8 cellular contexts compared by ENCODE assay signal in the genomic region with DNA sequence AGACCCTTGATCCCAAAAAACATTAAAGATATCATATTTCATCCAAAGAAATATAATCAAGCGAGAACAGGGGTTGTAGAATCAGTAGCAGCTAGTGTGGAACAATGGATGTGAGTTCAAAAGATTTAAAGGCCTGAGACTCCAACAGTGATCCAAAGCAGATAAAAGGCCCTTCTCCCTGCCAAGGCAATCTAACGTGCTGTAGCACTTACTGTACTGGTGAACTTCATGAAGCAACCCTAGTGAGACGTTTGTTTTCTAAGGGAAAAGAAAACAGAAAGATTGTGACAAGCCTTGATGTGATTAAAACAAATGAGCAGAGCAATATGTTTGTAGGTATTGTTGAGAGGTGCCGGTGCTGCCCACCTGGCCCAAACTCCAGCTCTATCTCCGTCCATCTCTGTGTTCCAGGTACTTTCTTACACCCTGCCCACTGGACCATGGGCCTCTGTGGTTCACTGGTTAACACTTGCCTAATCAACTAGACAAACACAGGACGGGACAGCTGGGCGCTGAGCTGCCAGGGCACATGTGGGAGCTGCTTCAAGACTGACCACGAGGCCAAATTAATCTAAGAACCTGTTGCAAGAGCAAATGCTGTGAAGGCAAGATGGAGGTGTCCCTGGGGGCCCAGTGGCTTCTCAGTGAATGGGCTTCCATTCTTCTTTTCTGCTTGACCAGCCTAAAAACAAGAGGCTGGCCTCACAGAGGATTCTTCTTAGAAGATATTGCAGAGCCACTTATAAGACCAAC.
A peak's percentile ranks its signal among the peaks of the same experiment; 100 is the strongest.
DNase-seq lines count a peak whose midpoint lies in the region; ATAC-seq, FAIRE-seq and TF ChIP-seq lines count a peak whose summit lies in the region.

No MANE protein-coding gene starts in this region.

- no peaks in the 10 kb centered on the region for H3K79me2 ChIP-seq in GM12878 (ENCODE audit: control insufficient read depth, insufficient read depth, low read length)

- H3K4me3 Mint-ChIP-seq in IgD-negative memory B cell = peak overlapping the region; percentile 86 to 95 (median 88)

- FAIRE-seq in GM12878 (lab: Jason Lieb, UNC) = no peak

- 0 out of 2 replicates have a peak, but pooled peaks have one; percentile 1 for TF ChIP-seq RAD21 in GM12878 (IDR thresholded peaks at IDR 0.05; ENCODE audit: insufficient read depth, low read depth, low read length)

- H3K27me3 ChIP-seq in BLaER1 (no peaks in the 10 kb centered on the region), GM12878 (replicated peaks in 1 of 2; ENCODE audit: control insufficient read depth in 2 of 2, insufficient read depth in 2 of 2, low read length in 1 of 2) (no peaks in the 10 kb centered on the region), mucosa of stomach (ENCODE audit: control insufficient read depth, insufficient read depth, low read length) (no peaks in the 10 kb centered on the region)

- H3K36me3 ChIP-seq in BLaER1 (no peaks in the 10 kb centered on the region), GM12878 (ENCODE audit: control insufficient read depth in 2 of 2, insufficient read depth in 2 of 2, low read length in 1 of 2) (no peaks in the 10 kb centered on the region), mucosa of stomach (ENCODE audit: control insufficient read depth, insufficient read depth, low read length) (no peaks in the 10 kb centered on the region)

- H3K27ac Mint-ChIP-seq in IgD-negative memory B cell = peak overlapping the region; percentile 8 to 86 (median 81)

- no peak for DNase-seq in GM12878 (ENCODE audit: low read depth, low spot score)
- no peak for DNase-seq in cortex of kidney (lab: John Stamatoyannopoulos, UW)
- no peak for DNase-seq in NCI-H1092 (lab: John Stamatoyannopoulos, UW)
- DNase-seq in T1000 (lab: John Stamatoyannopoulos, UW) = no peak
- no peak for DNase-seq in SHP77 treated with DMSO at 0.1 percent for 48 hours (lab: John Stamatoyannopoulos, UW)

- no peaks in the 10 kb centered on the region for H3K27me3 Mint-ChIP-seq in IgD-negative memory B cell

- ATAC-seq in GM12878 = peak; percentile 60

- H3K27ac ChIP-seq in BLaER1 (peak overlapping the region; percentile 86), GM12878 (ENCODE audit: control insufficient read depth, insufficient read depth) (no peak overlapping the region; the same call in 1 of the 2 replicates)

- POLR2A ChIA-PET in GM12878 (lab: Charles Lee) = interaction anchor here (0.6 to 7.6 kb wide), 5 partner anchors 11 to 449 kb away, joined by 3 to 52 read pairs (median 5); no protein-coding TSS in a partner anchor

- peaks cover 2% of the 10 kb centered on the region for H3K36me3 Mint-ChIP-seq in IgD-negative memory B cell

- H3K9ac ChIP-seq in BLaER1 (peak overlapping the region; percentile 84; the same call in 1 of the 2 replicates), GM12878 (ENCODE audit: control insufficient read depth, insufficient read depth, low read length) (peak overlapping the region; percentile 86), mucosa of stomach (ENCODE audit: low read length) (peak overlapping the region; percentile 88)

- H3K4me2 ChIP-seq in BLaER1 (peak overlapping the region; percentile 90), GM12878 (ENCODE audit: control insufficient read depth, insufficient read depth) (peak overlapping the region; percentile 88; the same call in 1 of the 2 replicates)

- SMC1A ChIA-PET in GM12878 (lab: Charles Lee; ENCODE audit: uncharacterized antibody, unreplicated experiment) = interaction anchor here (0.6 to 20.8 kb wide), 16 partner anchors 12 to 449 kb away, joined by 3 to 614 read pairs (median 4); a partner anchor contains a TSS

- intact Hi-C loops in GM12878 (cut with micrococcal nuclease; ENCODE audit: unreplicated experiment) = loop anchor here (5.0 kb wide), 1 partner anchor 68 kb away; no protein-coding TSS in a partner anchor

- CTCF ChIA-PET in GM12878 (lab: Yijun Ruan, JAX) = interaction anchor here (0.8 to 7.8 kb wide), 14 partner anchors 12 to 449 kb away, joined by 3 to 67 read pairs (median 4); no protein-coding TSS in a partner anchor

- BruUV-seq in GM12878 (replicated peaks; lab: Mats Ljungman, UMichigan) = no TSS peak

- no peaks in the 10 kb centered on the region for H3K9me3 Mint-ChIP-seq in IgD-negative memory B cell

- H2AFZ ChIP-seq in GM12878 (ENCODE audit: control insufficient read depth, low read depth, low read length) = peak overlapping the region; percentile 63

- H3K4me3 ChIP-seq in BLaER1 = no peak overlapping the region
- no peak overlapping the region for H3K4me3 ChIP-seq in GM12878
- H3K4me3 ChIP-seq in mucosa of stomach (ENCODE audit: low read length) = no peak overlapping the region

- TF ChIP-seq CTCF in GM12878 (IDR thresholded peaks at IDR 0.05 in 2 of 3, conservative IDR thresholded peaks at IDR 0.05 in 1 of 3; ENCODE audit: control insufficient read depth in 2 of 3, extremely low read depth in 1 of 3, insufficient read depth in 1 of 3, low read depth in 3 of 3, low read length in 3 of 3) = no peak

- in situ Hi-C loops in GM12878 (cut with MboI) = no loop called here

- H3K4me1 ChIP-seq in BLaER1 (peaks cover 55% of the 10 kb centered on the region), GM12878 (ENCODE audit: control insufficient read depth, insufficient read depth, low read length) (peaks cover 15% of the 10 kb centered on the region), mucosa of stomach (ENCODE audit: control insufficient read depth, insufficient read depth, low read length) (peaks cover 11% of the 10 kb centered on the region)

- WGBS in GM12878 (ENCODE audit: insufficient coverage, insufficient replicate concordance, low lambda C conversion rate, missing lambda C conversion rate) = 89% methylated on average over 8 of the region's 8 CpGs

- TF ChIP-seq POLR2A in GM12878 (IDR thresholded peaks at IDR 0.05; ENCODE audit: low read depth, low read length) = no peak

- H4K20me1 ChIP-seq in BLaER1 = no peaks in the 10 kb centered on the region
- no peaks in the 10 kb centered on the region for H4K20me1 ChIP-seq in GM12878 (ENCODE audit: control insufficient read depth, insufficient read depth)

- TF ChIP-seq EP300 in GM12878 (IDR thresholded peaks at IDR 0.05; ENCODE audit: borderline replicate concordance in 1 of 2, control insufficient read depth in 1 of 2, low read depth in 2 of 2, low read length in 2 of 2) = no peak

- RAD21 ChIA-PET in GM12878 (lab: Charles Lee; ENCODE audit: unreplicated experiment) = interaction anchor here (1.1 to 4.7 kb wide), 11 partner anchors 12 to 449 kb away, joined by 3 to 33 read pairs (median 6); no protein-coding TSS in a partner anchor

- H3K9me3 ChIP-seq in BLaER1 = peaks cover 10% of the 10 kb centered on the region; the same call in 1 of the 2 replicates
- no peaks in the 10 kb centered on the region for H3K9me3 ChIP-seq in GM12878 (replicated peaks; ENCODE audit: control insufficient read depth, insufficient read depth, low read length)
- H3K9me3 ChIP-seq in mucosa of stomach (ENCODE audit: control insufficient read depth, low read length) = no peaks in the 10 kb centered on the region

- peaks cover 14 to 27% (median 27%) of the 10 kb centered on the region in 3 donors for H3K4me1 Mint-ChIP-seq in IgD-negative memory B cell

TF ChIP-seq in GM12878, 131 proteins besides CTCF, POLR2A, EP300 and RAD21:
- 0 out of 2 replicates have a peak, but pooled peaks have one; percentile 14 for TF ChIP-seq ATF7 (IDR thresholded peaks at IDR 0.05; ENCODE audit: low read depth)
- TF ChIP-seq FOXM1 (IDR thresholded peaks at IDR 0.05; ENCODE audit: low read depth, low read length) = peak; percentile 16; the same call in 1 of the 2 replicates
- no peak for TF ChIP-seq MYC (IDR thresholded peaks at IDR 0.05; ENCODE audit: insufficient read depth, insufficient read length, insufficient replicate concordance, low read length, severe bottlenecking)
- TF ChIP-seq RUNX3 (IDR thresholded peaks at IDR 0.05; ENCODE audit: low read length) = peak; percentile 47; the same call in 1 of the 2 replicates
- TF ChIP-seq, protein P1, sequence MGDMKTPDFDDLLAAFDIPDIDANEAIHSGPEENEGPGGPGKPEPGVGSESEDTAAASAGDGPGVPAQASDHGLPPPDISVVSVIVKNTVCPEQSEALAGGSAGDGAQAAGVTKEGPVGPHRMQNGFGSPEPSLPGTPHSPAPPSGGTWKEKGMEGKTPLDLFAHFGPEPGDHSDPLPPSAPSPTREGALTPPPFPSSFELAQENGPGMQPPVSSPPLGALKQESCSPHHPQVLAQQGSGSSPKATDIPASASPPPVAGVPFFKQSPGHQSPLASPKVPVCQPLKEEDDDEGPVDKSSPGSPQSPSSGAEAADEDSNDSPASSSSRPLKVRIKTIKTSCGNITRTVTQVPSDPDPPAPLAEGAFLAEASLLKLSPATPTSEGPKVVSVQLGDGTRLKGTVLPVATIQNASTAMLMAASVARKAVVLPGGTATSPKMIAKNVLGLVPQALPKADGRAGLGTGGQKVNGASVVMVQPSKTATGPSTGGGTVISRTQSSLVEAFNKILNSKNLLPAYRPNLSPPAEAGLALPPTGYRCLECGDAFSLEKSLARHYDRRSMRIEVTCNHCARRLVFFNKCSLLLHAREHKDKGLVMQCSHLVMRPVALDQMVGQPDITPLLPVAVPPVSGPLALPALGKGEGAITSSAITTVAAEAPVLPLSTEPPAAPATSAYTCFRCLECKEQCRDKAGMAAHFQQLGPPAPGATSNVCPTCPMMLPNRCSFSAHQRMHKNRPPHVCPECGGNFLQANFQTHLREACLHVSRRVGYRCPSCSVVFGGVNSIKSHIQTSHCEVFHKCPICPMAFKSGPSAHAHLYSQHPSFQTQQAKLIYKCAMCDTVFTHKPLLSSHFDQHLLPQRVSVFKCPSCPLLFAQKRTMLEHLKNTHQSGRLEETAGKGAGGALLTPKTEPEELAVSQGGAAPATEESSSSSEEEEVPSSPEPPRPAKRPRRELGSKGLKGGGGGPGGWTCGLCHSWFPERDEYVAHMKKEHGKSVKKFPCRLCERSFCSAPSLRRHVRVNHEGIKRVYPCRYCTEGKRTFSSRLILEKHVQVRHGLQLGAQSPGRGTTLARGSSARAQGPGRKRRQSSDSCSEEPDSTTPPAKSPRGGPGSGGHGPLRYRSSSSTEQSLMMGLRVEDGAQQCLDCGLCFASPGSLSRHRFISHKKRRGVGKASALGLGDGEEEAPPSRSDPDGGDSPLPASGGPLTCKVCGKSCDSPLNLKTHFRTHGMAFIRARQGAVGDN (IDR thresholded peaks at IDR 0.05) = 0 out of 2 replicates have a peak, but pooled peaks have one; percentile 14
- TF ChIP-seq TCF12 (IDR thresholded peaks at IDR 0.05; ENCODE audit: low read depth, low read length) = peak; percentile 19; the same call in 1 of the 2 replicates
- no peak for TF ChIP-seq SREBF2 (IDR thresholded peaks at IDR 0.05; ENCODE audit: low read length)
- TF ChIP-seq PAX5 (IDR thresholded peaks at IDR 0.05; ENCODE audit: borderline replicate concordance, low read depth, low read length) = peak; percentile 31; the same call in 1 of the 2 replicates
- no peak for TF ChIP-seq NBN (IDR thresholded peaks at IDR 0.05)
- TF ChIP-seq MEF2B (IDR thresholded peaks at IDR 0.05; ENCODE audit: partially characterized antibody, poor library complexity, severe bottlenecking) = peak; percentile 69
